In the genomic region with DNA sequence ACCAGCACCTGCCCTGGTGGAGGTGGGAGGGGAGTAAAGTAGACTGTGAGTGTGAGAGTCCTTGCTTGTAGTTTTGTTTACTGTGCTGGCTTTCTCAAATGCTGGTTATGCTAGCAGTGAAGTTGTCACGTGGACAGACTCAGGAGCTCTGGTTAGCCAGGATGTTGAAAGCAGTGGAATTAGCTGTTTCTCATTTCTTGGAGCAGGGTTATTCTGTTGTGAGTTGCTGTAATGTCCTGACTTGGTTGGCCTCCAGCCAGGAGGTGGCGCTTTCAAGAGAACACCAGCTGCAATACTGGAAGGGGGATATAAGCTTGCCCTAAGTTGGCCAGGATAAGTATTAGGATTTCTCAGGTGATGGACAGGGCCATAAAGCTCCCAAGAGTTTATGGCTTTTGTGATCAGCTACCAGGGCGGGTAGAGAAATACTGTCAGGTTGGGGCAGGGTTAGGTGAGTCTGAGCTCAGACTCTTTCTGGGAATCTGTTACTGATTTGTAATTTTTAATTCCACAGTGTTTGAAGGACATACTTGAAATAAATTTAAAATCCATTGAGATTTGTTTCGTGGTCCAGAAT, we compare ENCODE assay signal across 1 cellular context.
TF ChIP-seq lines count a peak whose summit lies in the region.

No MANE protein-coding gene starts in this region.

TF ChIP-seq in H1, 55 proteins besides CTCF, POLR2A, EP300 and RAD21:
- TF ChIP-seq PHF8 (conservative IDR thresholded peaks at IDR 0.05; ENCODE audit: low read depth, low read length) = no peak
- no peak for TF ChIP-seq JUN (IDR thresholded peaks at IDR 0.05; ENCODE audit: low read depth, low read length)
- no peak for TF ChIP-seq ATF2 (IDR thresholded peaks at IDR 0.05; ENCODE audit: low read length)
- no peak for TF ChIP-seq MAFK (IDR thresholded peaks at IDR 0.05; ENCODE audit: low read depth, low read length)
- no peak for TF ChIP-seq FOSL1 (IDR thresholded peaks at IDR 0.05; ENCODE audit: insufficient read depth, low read depth, low read length)
- TF ChIP-seq TEAD4 (IDR thresholded peaks at IDR 0.05; ENCODE audit: low read depth, low read length) = no peak
- TF ChIP-seq NANOG (IDR thresholded peaks at IDR 0.05; ENCODE audit: insufficient read depth, low read depth, low read length, poor library complexity, severe bottlenecking) = no peak
- TF ChIP-seq BRCA1 (IDR thresholded peaks at IDR 0.05; ENCODE audit: low read depth, low read length) = no peak
- TF ChIP-seq GTF2F1 (IDR thresholded peaks at IDR 0.05; ENCODE audit: borderline replicate concordance, low read depth, low read length) = no peak
- no peak for TF ChIP-seq RFX5 (IDR thresholded peaks at IDR 0.05; ENCODE audit: borderline replicate concordance, low read depth, low read length)
- TF ChIP-seq KDM5A (IDR thresholded peaks at IDR 0.05; ENCODE audit: low read length) = no peak
- no peak for TF ChIP-seq TBP (IDR thresholded peaks at IDR 0.05; ENCODE audit: low read depth, low read length)
- TF ChIP-seq SIX5 (IDR thresholded peaks at IDR 0.05; ENCODE audit: low read depth, low read length) = no peak
- TF ChIP-seq KDM4A (IDR thresholded peaks at IDR 0.05; ENCODE audit: low read depth, low read length, severe bottlenecking) = no peak
- TF ChIP-seq POU5F1 (IDR thresholded peaks at IDR 0.05; ENCODE audit: low read depth, low read length) = no peak
- TF ChIP-seq EZH2 (IDR thresholded peaks at IDR 0.05; ENCODE audit: low read depth, low read length, severe bottlenecking) = no peak
- no peak for TF ChIP-seq CTBP2 (IDR thresholded peaks at IDR 0.05; ENCODE audit: borderline replicate concordance, insufficient read depth, insufficient read length, low read length)
- TF ChIP-seq YY1 (IDR thresholded peaks at IDR 0.05; ENCODE audit: low read depth, low read length) = no peak
- TF ChIP-seq CREB1 (IDR thresholded peaks at IDR 0.05) = no peak
- TF ChIP-seq EGR1 (IDR thresholded peaks at IDR 0.05; ENCODE audit: borderline replicate concordance, low read depth, low read length) = no peak
